Comparison of ENCODE assay signal across 19 cellular contexts in the genomic region with DNA sequence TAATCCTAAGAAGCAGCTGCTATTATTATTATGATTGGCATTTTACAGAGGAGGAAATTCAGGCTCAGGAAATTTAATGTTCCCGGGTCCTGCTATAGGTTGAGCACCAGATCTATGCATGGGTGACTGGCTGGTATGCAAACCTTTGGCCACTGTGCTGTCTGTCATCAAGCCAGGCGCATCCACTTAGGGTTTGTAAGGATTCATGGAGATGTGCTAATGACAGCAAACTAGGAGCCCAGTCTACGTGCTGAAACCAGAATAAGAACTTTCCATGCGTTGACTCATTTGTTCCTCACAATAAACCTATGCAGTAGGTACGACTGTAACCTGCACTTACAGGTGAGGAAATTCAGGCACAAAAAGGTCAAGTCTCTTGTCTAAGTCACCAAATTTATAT.
"Had no signal": no experiment of that assay in that cellular context is flagged by ENCODE, and none has a peak within 500 bp of the region (broad histone marks: within the 10 kb centered on the region; RNA-seq: fewer than 3 reads in every experiment).

No MANE protein-coding gene starts in this region.

- H3K4me3 ChIP-seq: coronary artery, hepatocyte, sigmoid colon, thoracic aorta, upper lobe of left lung had no signal

- H3K36me3 ChIP-seq: sigmoid colon, thoracic aorta, upper lobe of left lung had no signal

- H3K36me3 Mint-ChIP-seq: activated naive CD4-positive, alpha-beta T cell treated with anti-CD3 and anti-CD28 coated beads, Interleukin-2, amount 50 U/mL, for 72 hours; immature natural killer cell; WTC11 had no signal

- H3K27ac ChIP-seq: coronary artery, epithelial cell of prostate, foreskin keratinocyte, hepatocyte, parathyroid adenoma, sigmoid colon, thoracic aorta, upper lobe of left lung had no signal

- H3K9me3 ChIP-seq: sigmoid colon, thoracic aorta, upper lobe of left lung had no signal

- H3K4me3 Mint-ChIP-seq: endodermal cell, immature natural killer cell, WTC11 had no signal

- DNase-seq: activated T-cell treated with anti-CD3 and anti-CD28 coated beads, Interleukin-2, amount 50 U/mL, for 1 hour; amniotic stem cell; endodermal cell; foreskin keratinocyte; immature natural killer cell; mesenchymal stem cell; nucleus accumbens; sigmoid colon; stimulated activated CD4-positive, alpha-beta T cell treated with anti-CD3 and anti-CD28 coated beads, Interleukin-2, amount 100 ng/mL, for 48 hours; stimulated activated naive CD4-positive, alpha-beta T cell; T-helper 1 cell; upper lobe of left lung had no signal

- H3K27ac Mint-ChIP-seq: activated naive CD4-positive, alpha-beta T cell treated with anti-CD3 and anti-CD28 coated beads, Interleukin-2, amount 50 U/mL, for 72 hours; endodermal cell; immature natural killer cell; WTC11 had no signal

- ATAC-seq: foreskin keratinocyte, WTC11 had no signal

- H3K27me3 ChIP-seq: hepatocyte, sigmoid colon, upper lobe of left lung had no signal

- H3K9me3 Mint-ChIP-seq: activated naive CD4-positive, alpha-beta T cell treated with anti-CD3 and anti-CD28 coated beads, Interleukin-2, amount 50 U/mL, for 72 hours; endodermal cell; immature natural killer cell; WTC11 had no signal

- H3K4me1 ChIP-seq: foreskin keratinocyte, sigmoid colon had no signal
